ENCODE assay signal across 8 cellular contexts in the genomic region with DNA sequence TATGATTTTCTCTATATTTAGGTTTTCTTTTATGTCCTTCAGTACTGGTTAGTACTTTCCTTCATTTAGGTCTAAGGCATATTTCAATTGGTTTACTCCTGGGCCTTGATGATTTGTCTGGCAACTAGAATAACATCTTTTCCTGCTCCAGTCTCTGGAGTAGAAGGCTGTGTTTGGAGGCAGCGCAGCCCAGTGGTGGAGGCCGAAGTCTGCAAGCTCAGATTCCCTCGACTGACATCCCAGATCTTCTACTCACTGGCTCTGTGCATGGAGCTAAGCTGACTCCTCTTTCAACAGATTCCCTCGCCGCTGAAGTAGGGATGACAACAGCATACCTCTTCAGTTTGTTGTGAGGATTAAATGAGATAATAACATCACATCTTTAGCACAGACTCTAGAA.
A peak's percentile ranks its signal among the peaks of the same experiment; 100 is the strongest.
DNase-seq lines count a peak whose midpoint lies in the region; ATAC-seq and TF ChIP-seq lines count a peak whose summit lies in the region.

No MANE protein-coding gene starts in this region.

- H3K27ac ChIP-seq in GM23248: no peak overlapping the region
- H3K27ac ChIP-seq in Peyer's patch: no peak overlapping the region

- WGBS in GM23248 (ENCODE audit: low coverage in 1 of 2, low lambda C conversion rate in 2 of 2, missing lambda C conversion rate in 2 of 2), 2 experiments: 58 to 72% methylated on average over 5 of the region's 5 CpGs

- H3K9ac ChIP-seq in GM23248: no peak overlapping the region

- H3K4me3 ChIP-seq in GM23248 (no peak overlapping the region), Peyer's patch (no peak overlapping the region)

- H3K9me2 ChIP-seq in GM23248 (ENCODE audit: insufficient read depth): no peaks in the 10 kb centered on the region

- H3F3A ChIP-seq in GM23248 (ENCODE audit: insufficient read depth): no peaks in the 10 kb centered on the region

- peak; percentile 17 for DNase-seq in Daoy (ENCODE audit: low read depth)
- peak; percentile 29 for DNase-seq in GM23248
- DNase-seq in Peyer's patch: peak in 2 of 3 donors; percentile 55 to 57
- peak in 23 of 42 donors; percentile 3 to 50 (median 15) for DNase-seq in head of caudate nucleus
- no peak for DNase-seq in activated gamma-delta T cell treated with Interleukin-2 at 50 U/mL for 16 hours
- DNase-seq in NCI-H2196 treated with DMSO at 0.1 percent for 48 hours (lab: John Stamatoyannopoulos, UW; ENCODE audit: unreplicated experiment): no peak

- no peaks in the 10 kb centered on the region for H4K20me1 ChIP-seq in GM23248 (ENCODE audit: insufficient read depth)

- intact Hi-C loops in head of caudate nucleus (cut with DNase I): no loop called here

- no peak overlapping the region for H2AFZ ChIP-seq in GM23248

- H3K36me3 ChIP-seq in GM23248 (ENCODE audit: low read depth) (no peaks in the 10 kb centered on the region), Peyer's patch (no peaks in the 10 kb centered on the region)

- H3K4me2 ChIP-seq in GM23248 (ENCODE audit: unreplicated experiment): no peak overlapping the region

- no peaks in the 10 kb centered on the region for H3K79me2 ChIP-seq in GM23248 (ENCODE audit: insufficient read depth)

- no peak for TF ChIP-seq POLR2A in Peyer's patch (IDR thresholded peaks at IDR 0.05)
- no peak for TF ChIP-seq POLR2A in GM18505 (IDR thresholded peaks at IDR 0.05; ENCODE audit: borderline replicate concordance, extremely low read depth, insufficient read depth, insufficient read length)

- H3K27me3 ChIP-seq in GM23248 (replicated peaks; ENCODE audit: insufficient read depth) (no peaks in the 10 kb centered on the region), Peyer's patch (no peaks in the 10 kb centered on the region)

- TF ChIP-seq CTCF in Peyer's patch (IDR thresholded peaks at IDR 0.05): peak in 4 of 6 experiments; percentile 24 to 57 (median 48)

- H3K4me1 ChIP-seq in GM23248 (ENCODE audit: insufficient read depth) (no peaks in the 10 kb centered on the region), Peyer's patch (no peaks in the 10 kb centered on the region)

- in situ Hi-C loops in GM23248 (cut with MboI): no loop called here

- H3K9me3 ChIP-seq in GM23248 (ENCODE audit: low read depth): no peaks in the 10 kb centered on the region
- no peaks in the 10 kb centered on the region for H3K9me3 ChIP-seq in Peyer's patch

- ATAC-seq in GM21723 (IDR thresholded peaks at IDR 0.05; ENCODE audit: unreplicated experiment) (no peak), GM18505 (IDR thresholded peaks at IDR 0.05; ENCODE audit: unreplicated experiment) (no peak)

Comparison
In these comparisons a context has a peak if more than half of its experiments do, and no peak if none do; other contexts are left out.
1. DNase-seq: peak in Daoy (single experiment), GM23248 (single experiment), Peyer's patch (2 of 3) and head of caudate nucleus (23 of 42); none in activated gamma-delta T cell treated with Interleukin-2 at 50 U/mL for 16 hours (single experiment) and NCI-H2196 treated with DMSO at 0.1 percent for 48 hours (single experiment).